1 cellular context compared by ENCODE assay signal in the genomic region with DNA sequence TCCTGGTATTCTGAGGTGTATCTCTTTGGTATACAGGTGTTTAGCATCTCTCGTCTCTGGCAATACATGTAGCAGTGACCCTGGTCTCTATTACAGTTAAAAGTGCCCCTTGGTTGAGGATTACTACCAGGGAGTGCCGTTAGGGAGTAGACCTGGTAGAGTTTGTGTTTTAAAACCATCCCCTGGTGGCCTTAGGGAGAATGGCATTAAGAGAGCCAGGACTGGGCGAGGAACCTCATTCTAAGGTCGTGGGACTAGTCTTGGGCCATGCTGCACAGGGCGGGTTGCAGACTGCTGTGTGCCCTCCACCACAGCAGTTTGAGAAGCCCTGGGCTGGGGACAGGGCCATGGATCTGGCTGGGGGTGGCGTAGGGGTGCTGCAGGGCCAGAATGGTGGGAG.
TF ChIP-seq lines count a peak whose summit lies in the region.

No MANE protein-coding gene starts in this region.

TF ChIP-seq in H1, 55 proteins besides CTCF, POLR2A, EP300 and RAD21 (continued from another document):
- TF ChIP-seq, protein P1, sequence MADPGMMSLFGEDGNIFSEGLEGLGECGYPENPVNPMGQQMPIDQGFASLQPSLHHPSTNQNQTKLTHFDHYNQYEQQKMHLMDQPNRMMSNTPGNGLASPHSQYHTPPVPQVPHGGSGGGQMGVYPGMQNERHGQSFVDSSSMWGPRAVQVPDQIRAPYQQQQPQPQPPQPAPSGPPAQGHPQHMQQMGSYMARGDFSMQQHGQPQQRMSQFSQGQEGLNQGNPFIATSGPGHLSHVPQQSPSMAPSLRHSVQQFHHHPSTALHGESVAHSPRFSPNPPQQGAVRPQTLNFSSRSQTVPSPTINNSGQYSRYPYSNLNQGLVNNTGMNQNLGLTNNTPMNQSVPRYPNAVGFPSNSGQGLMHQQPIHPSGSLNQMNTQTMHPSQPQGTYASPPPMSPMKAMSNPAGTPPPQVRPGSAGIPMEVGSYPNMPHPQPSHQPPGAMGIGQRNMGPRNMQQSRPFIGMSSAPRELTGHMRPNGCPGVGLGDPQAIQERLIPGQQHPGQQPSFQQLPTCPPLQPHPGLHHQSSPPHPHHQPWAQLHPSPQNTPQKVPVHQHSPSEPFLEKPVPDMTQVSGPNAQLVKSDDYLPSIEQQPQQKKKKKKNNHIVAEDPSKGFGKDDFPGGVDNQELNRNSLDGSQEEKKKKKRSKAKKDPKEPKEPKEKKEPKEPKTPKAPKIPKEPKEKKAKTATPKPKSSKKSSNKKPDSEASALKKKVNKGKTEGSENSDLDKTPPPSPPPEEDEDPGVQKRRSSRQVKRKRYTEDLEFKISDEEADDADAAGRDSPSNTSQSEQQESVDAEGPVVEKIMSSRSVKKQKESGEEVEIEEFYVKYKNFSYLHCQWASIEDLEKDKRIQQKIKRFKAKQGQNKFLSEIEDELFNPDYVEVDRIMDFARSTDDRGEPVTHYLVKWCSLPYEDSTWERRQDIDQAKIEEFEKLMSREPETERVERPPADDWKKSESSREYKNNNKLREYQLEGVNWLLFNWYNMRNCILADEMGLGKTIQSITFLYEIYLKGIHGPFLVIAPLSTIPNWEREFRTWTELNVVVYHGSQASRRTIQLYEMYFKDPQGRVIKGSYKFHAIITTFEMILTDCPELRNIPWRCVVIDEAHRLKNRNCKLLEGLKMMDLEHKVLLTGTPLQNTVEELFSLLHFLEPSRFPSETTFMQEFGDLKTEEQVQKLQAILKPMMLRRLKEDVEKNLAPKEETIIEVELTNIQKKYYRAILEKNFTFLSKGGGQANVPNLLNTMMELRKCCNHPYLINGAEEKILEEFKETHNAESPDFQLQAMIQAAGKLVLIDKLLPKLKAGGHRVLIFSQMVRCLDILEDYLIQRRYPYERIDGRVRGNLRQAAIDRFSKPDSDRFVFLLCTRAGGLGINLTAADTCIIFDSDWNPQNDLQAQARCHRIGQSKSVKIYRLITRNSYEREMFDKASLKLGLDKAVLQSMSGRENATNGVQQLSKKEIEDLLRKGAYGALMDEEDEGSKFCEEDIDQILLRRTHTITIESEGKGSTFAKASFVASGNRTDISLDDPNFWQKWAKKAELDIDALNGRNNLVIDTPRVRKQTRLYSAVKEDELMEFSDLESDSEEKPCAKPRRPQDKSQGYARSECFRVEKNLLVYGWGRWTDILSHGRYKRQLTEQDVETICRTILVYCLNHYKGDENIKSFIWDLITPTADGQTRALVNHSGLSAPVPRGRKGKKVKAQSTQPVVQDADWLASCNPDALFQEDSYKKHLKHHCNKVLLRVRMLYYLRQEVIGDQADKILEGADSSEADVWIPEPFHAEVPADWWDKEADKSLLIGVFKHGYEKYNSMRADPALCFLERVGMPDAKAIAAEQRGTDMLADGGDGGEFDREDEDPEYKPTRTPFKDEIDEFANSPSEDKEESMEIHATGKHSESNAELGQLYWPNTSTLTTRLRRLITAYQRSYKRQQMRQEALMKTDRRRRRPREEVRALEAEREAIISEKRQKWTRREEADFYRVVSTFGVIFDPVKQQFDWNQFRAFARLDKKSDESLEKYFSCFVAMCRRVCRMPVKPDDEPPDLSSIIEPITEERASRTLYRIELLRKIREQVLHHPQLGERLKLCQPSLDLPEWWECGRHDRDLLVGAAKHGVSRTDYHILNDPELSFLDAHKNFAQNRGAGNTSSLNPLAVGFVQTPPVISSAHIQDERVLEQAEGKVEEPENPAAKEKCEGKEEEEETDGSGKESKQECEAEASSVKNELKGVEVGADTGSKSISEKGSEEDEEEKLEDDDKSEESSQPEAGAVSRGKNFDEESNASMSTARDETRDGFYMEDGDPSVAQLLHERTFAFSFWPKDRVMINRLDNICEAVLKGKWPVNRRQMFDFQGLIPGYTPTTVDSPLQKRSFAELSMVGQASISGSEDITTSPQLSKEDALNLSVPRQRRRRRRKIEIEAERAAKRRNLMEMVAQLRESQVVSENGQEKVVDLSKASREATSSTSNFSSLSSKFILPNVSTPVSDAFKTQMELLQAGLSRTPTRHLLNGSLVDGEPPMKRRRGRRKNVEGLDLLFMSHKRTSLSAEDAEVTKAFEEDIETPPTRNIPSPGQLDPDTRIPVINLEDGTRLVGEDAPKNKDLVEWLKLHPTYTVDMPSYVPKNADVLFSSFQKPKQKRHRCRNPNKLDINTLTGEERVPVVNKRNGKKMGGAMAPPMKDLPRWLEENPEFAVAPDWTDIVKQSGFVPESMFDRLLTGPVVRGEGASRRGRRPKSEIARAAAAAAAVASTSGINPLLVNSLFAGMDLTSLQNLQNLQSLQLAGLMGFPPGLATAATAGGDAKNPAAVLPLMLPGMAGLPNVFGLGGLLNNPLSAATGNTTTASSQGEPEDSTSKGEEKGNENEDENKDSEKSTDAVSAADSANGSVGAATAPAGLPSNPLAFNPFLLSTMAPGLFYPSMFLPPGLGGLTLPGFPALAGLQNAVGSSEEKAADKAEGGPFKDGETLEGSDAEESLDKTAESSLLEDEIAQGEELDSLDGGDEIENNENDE (IDR thresholded peaks at IDR 0.05; ENCODE audit: insufficient replicate concordance, low read length): no peak
- no peak for TF ChIP-seq RXRA (IDR thresholded peaks at IDR 0.05; ENCODE audit: insufficient read depth, low read depth, low read length)
- TF ChIP-seq JUN (IDR thresholded peaks at IDR 0.05; ENCODE audit: low read depth, low read length): no peak
- TF ChIP-seq, protein P2, sequence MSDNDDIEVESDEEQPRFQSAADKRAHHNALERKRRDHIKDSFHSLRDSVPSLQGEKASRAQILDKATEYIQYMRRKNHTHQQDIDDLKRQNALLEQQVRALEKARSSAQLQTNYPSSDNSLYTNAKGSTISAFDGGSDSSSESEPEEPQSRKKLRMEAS (IDR thresholded peaks at IDR 0.05): no peak
- TF ChIP-seq PHF8 (conservative IDR thresholded peaks at IDR 0.05; ENCODE audit: low read depth, low read length): no peak
- no peak for TF ChIP-seq RBBP5 (IDR thresholded peaks at IDR 0.05; ENCODE audit: borderline replicate concordance, low read depth, low read length)
